Comparison of ENCODE assay signal across 8 cellular contexts in the genomic region with DNA sequence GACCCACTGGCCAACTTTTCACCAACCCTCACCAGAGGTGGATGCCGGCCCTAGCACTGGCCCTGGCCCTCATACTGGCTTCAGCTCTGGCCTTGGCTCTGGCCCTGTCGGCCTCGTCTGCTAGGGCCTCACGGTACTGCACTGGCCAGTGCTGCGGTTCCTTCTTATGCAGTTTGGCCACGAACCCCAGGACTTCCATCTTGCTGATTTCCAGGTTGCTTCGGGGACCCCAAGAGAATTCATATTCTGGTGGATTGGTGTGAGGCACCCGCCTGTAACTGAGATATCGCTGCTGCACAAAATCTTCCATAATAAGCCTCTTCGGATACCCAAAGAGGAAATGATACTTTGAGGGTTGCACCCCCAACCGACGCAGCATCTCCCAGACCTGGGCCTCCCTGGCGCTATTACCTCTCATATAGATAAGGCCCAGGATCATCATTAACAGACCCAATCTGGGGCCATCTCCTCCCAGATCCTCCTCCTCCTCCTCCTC. TPM values are rescaled to one million over a fixed set of nuclear protein-coding genes. Genes with fewer than 3 reads are reported as not detected.
A peak's percentile ranks its signal among the peaks of the same experiment; 100 is the strongest.
DNase-seq lines count a peak whose midpoint lies in the region; ATAC-seq, FAIRE-seq and TF ChIP-seq lines count a peak whose summit lies in the region.

No MANE protein-coding gene starts in this region.

- DNase-seq in GM06990 (ENCODE audit: extremely low read depth, insufficient read length) (peak; percentile 65), glomerular visceral epithelial cell (ENCODE audit: extremely low spot score) (peak; percentile 12), prostate gland (ENCODE audit: low spot score) (no peak), NCI-H2196 treated with DMSO at 0.1 percent for 48 hours (lab: John Stamatoyannopoulos, UW; ENCODE audit: unreplicated experiment) (no peak), RCC 7860 (ENCODE audit: low spot score) (no peak)
- no peak for DNase-seq in activated T-cell treated with anti-CD3 and anti-CD28 coated beads, Interleukin-2, amount 50 U/mL, for 4 hours

- H3K36me3 Mint-ChIP-seq in activated T-cell treated with anti-CD3 and anti-CD28 coated beads, Interleukin-2, amount 50 U/mL, for 4 hours (ENCODE audit: insufficient read depth): peaks cover 7% of the 10 kb centered on the region

- H3K27me3 Mint-ChIP-seq in activated T-cell treated with anti-CD3 and anti-CD28 coated beads, Interleukin-2, amount 50 U/mL, for 4 hours (ENCODE audit: low read depth): no peaks in the 10 kb centered on the region

- no peak for FAIRE-seq in RCC 7860 (lab: Jason Lieb, UNC)

- peak overlapping the region; percentile 94 for H3K9ac ChIP-seq in HUES64 (ENCODE audit: low read depth, low read length)

- H3K27me3 ChIP-seq in GM06990 (replicated peaks; ENCODE audit: control insufficient read depth, insufficient read depth, low read length) (no peaks in the 10 kb centered on the region), HUES64 (ENCODE audit: insufficient read depth, low read length) (no peaks in the 10 kb centered on the region), prostate gland (replicated peaks; ENCODE audit: insufficient read depth) (no peaks in the 10 kb centered on the region)

- intact Hi-C loops in prostate gland (cut with DNase I): loop anchor here (10.0 kb wide), 1 partner anchor 64 kb away; no protein-coding TSS in a partner anchor

- no peaks in the 10 kb centered on the region for H3K9me3 Mint-ChIP-seq in activated T-cell treated with anti-CD3 and anti-CD28 coated beads, Interleukin-2, amount 50 U/mL, for 4 hours

- no peak for TF ChIP-seq CTCF in GM06990 (IDR thresholded peaks at IDR 0.05; ENCODE audit: insufficient read depth, low read length, poor library complexity, severe bottlenecking)
- TF ChIP-seq CTCF in prostate gland (IDR thresholded peaks at IDR 0.05): no peak

- H3K27ac ChIP-seq in HUES64 (ENCODE audit: low read depth, low read length): peak overlapping the region; percentile 97
- H3K27ac ChIP-seq in prostate gland: peak overlapping the region; percentile 93 to 96

- H3K9me3 ChIP-seq in HUES64 (ENCODE audit: insufficient read depth, low read depth, low read length) (0 out of 2 replicates have a peak, but pooled peaks cover 5% of the 10 kb centered on the region), prostate gland (no peaks in the 10 kb centered on the region)

- H3K4me1 Mint-ChIP-seq in activated T-cell treated with anti-CD3 and anti-CD28 coated beads, Interleukin-2, amount 50 U/mL, for 4 hours (ENCODE audit: low read depth): peaks cover 26% of the 10 kb centered on the region

- peak overlapping the region; percentile 90 for H3K4me3 Mint-ChIP-seq in activated T-cell treated with anti-CD3 and anti-CD28 coated beads, Interleukin-2, amount 50 U/mL, for 4 hours

- H3K4me3 ChIP-seq in GM06990 (replicated peaks; ENCODE audit: low read depth, low read length) (peak overlapping the region; percentile 84), HUES64 (ENCODE audit: low read length) (peak overlapping the region; percentile 91), prostate gland (peak overlapping the region; percentile 81 to 89)

- no peak for TF ChIP-seq POLR2A in prostate gland (IDR thresholded peaks at IDR 0.05)

- H3K4me1 ChIP-seq in HUES64 (ENCODE audit: insufficient read depth, low read length) (peaks cover 7% of the 10 kb centered on the region; the same call in 1 of the 2 replicates), prostate gland (replicated peaks) (no peaks in the 10 kb centered on the region)

- H3K36me3 ChIP-seq in GM06990 (ENCODE audit: control insufficient read depth, insufficient read depth, low read length) (no peaks in the 10 kb centered on the region; the same call in 1 of the 2 replicates), HUES64 (ENCODE audit: insufficient read depth, low read length) (peaks cover 29% of the 10 kb centered on the region), prostate gland (no peaks in the 10 kb centered on the region)

- 14% methylated on average over 13 of the region's 13 CpGs for WGBS in HUES64
- 12% methylated on average over 13 of the region's 13 CpGs for WGBS in prostate gland

- ATAC-seq in GM21423 (IDR thresholded peaks at IDR 0.05; ENCODE audit: unreplicated experiment): peak; percentile 56
- ATAC-seq in activated T-cell treated with anti-CD3 and anti-CD28 coated beads, Interleukin-2, amount 50 U/mL, for 4 hours: peak in 1 of 2 donors; percentile 20

RNA-seq across cellular contexts. Expression of gene MAGEF1, which starts 0.9 kb away (rescaled TPM):
- polyA plus RNA-seq in HUES64 (2013, experiment 1 of 2): 44.1 TPM
- 53.3 TPM for polyA plus RNA-seq in HUES64 (2013, experiment 2 of 2)
- 10 to 100 TPM; 24.8 to 27.6 (median 25.7) TPM for total RNA-seq in activated T-cell treated with anti-CD3 and anti-CD28 coated beads, Interleukin-2, amount 50 U/mL, for 4 hours
- total RNA-seq in prostate gland: 10 to 100 TPM; 50.2 to 71.6 TPM

Comparison
In these comparisons a context has a peak if more than half of its experiments do, and no peak if none do; other contexts are left out.
1. DNase-seq: peak in GM06990 (single experiment) and glomerular visceral epithelial cell (single experiment); none in activated T-cell treated with anti-CD3 and anti-CD28 coated beads, Interleukin-2, amount 50 U/mL, for 4 hours (single experiment), prostate gland (single experiment), NCI-H2196 treated with DMSO at 0.1 percent for 48 hours (single experiment) and RCC 7860 (single experiment).
2. Peak in every context shown above with its lines, with median percentiles within 50 percentile points of each other: H3K4me3 ChIP-seq.